Comparison of ENCODE assay signal across 15 cellular contexts in the genomic region with DNA sequence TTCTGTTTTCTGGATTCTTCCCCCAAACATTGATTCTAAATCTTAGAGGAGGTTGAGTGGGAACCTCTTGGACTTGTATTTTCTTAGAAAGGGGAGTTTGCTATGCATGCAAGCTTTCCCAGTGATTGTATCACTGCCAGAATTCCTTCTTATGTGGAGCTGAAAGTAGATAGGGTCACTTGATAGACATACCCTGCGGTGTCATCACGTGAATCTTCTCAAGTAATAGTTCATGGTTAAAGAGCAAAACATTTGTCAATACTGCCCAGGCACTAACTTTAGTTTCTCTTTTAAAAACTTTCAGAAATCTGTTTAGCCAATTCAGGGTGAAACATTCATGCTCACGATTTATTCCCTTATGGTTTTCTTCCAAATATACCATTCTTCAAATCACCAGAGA. TPM values are rescaled to one million over a fixed set of nuclear protein-coding genes. Genes with fewer than 3 reads are reported as not detected.
DNase-seq lines count a peak whose midpoint lies in the region; ATAC-seq and TF ChIP-seq lines count a peak whose summit lies in the region.
"Had no signal": no experiment of that assay in that cellular context is flagged by ENCODE, and none has a peak within 500 bp of the region (broad histone marks: within the 10 kb centered on the region; RNA-seq: fewer than 3 reads in every experiment).

No MANE protein-coding gene starts in this region.

- no peaks in the 10 kb centered on the region for H3K9me3 Mint-ChIP-seq in naive B cell
- H3K9me3 Mint-ChIP-seq: activated naive CD4-positive, alpha-beta T cell treated with anti-CD3 and anti-CD28 coated beads, Interleukin-2, amount 50 U/mL, for 24 hours; naive thymus-derived CD4-positive, alpha-beta T cell had no signal

- 84% methylated on average over 3 of the region's 3 CpGs for WGBS in SK-N-SH (ENCODE audit: low lambda C conversion rate)

- TF ChIP-seq CTCF in SK-N-SH (IDR thresholded peaks at IDR 0.05) (no peak), osteoblast (IDR thresholded peaks at IDR 0.05; ENCODE audit: extremely low read depth, low read depth, low read length) (no peak)

- ATAC-seq in SK-N-SH treated with all-trans-retinoic acid at 6 μM for 48 hours (no peak), GM18505 (IDR thresholded peaks at IDR 0.05; ENCODE audit: unreplicated experiment) (no peak), T-helper 17 cell (no peak), naive B cell (ENCODE audit: low read depth in 2 of 2) (no peak)
- ATAC-seq: HepG2; naive thymus-derived CD4-positive, alpha-beta T cell had no signal

- H3K4me1 ChIP-seq in SK-N-SH (ENCODE audit: control insufficient read depth in 1 of 2, insufficient read depth in 2 of 2, low read depth in 1 of 2, low read length in 1 of 2) (peaks cover 12 to 29% of the 10 kb centered on the region in 2 experiments), osteoblast (ENCODE audit: insufficient read depth, low read length) (peaks cover 40% of the 10 kb centered on the region)

- H2AFZ ChIP-seq in SK-N-SH (ENCODE audit: low read depth) = no peak overlapping the region
- no peak overlapping the region for H2AFZ ChIP-seq in osteoblast (ENCODE audit: low read length)

- H3K9me2 ChIP-seq in SK-N-SH = no peaks in the 10 kb centered on the region

- TF ChIP-seq POLR2A in GM18505 (IDR thresholded peaks at IDR 0.05; ENCODE audit: borderline replicate concordance, extremely low read depth, insufficient read depth, insufficient read length) = peak; percentile 21

- TF ChIP-seq RAD21 in SK-N-SH (IDR thresholded peaks at IDR 0.05; ENCODE audit: low read length) = no peak

- H3K4me2 ChIP-seq in SK-N-SH (peak overlapping the region; percentile 10; the same call in 1 of the 2 replicates), osteoblast (ENCODE audit: insufficient read depth, low read length) (no peak overlapping the region)

- DNase-seq in SK-N-SH = no peak
- DNase-seq in T-helper 17 cell = no peak
- no peak for DNase-seq in naive B cell
- no peak for DNase-seq in NCI-H128 (lab: John Stamatoyannopoulos, UW; ENCODE audit: unreplicated experiment)
- DNase-seq in NCI-H1694 treated with DMSO at 0.1 percent for 48 hours (lab: John Stamatoyannopoulos, UW) = no peak
- DNase-seq in osteoblast (ENCODE audit: insufficient read length, low spot score, missing footprints) = no peak
- DNase-seq: effector CD4-positive, alpha-beta T cell; left ventricle myocardium inferior; Right ventricle myocardium superior; stimulated activated CD4-positive, alpha-beta T cell treated with anti-CD3 and anti-CD28 coated beads, Interleukin-12 subunit alpha, Interleukin-12 subunit beta, amount 100 ng/mL, for 4 hours had no signal

- H3K9me3 ChIP-seq in SK-N-SH = no peaks in the 10 kb centered on the region
- H3K9me3 ChIP-seq in T-helper 17 cell (ENCODE audit: control insufficient read depth, low read length, poor library complexity, severe bottlenecking) = no peaks in the 10 kb centered on the region
- H3K9me3 ChIP-seq in osteoblast (ENCODE audit: low read depth, low read length) = no peaks in the 10 kb centered on the region
- H3K9me3 ChIP-seq: left ventricle myocardium inferior had no signal

- H3K27me3 ChIP-seq in SK-N-SH (ENCODE audit: insufficient read depth) = no peaks in the 10 kb centered on the region
- H3K27me3 ChIP-seq in osteoblast (ENCODE audit: insufficient read depth, low read length) = no peaks in the 10 kb centered on the region

- H3K4me3 ChIP-seq in SK-N-SH (ENCODE audit: low read depth in 2 of 2, low read length in 1 of 2) (no peak overlapping the region), osteoblast (ENCODE audit: insufficient read depth, low read length) (no peak overlapping the region)
- H3K4me3 ChIP-seq: left ventricle myocardium inferior had no signal

- H3K27ac Mint-ChIP-seq in T-helper 17 cell = peak overlapping the region; percentile 94
- H3K27ac Mint-ChIP-seq in naive B cell = peak overlapping the region; percentile 64 to 99 (median 92)
- H3K27ac Mint-ChIP-seq: activated naive CD4-positive, alpha-beta T cell treated with anti-CD3 and anti-CD28 coated beads, Interleukin-2, amount 50 U/mL, for 24 hours had no signal

- H3K27me3 Mint-ChIP-seq in T-helper 17 cell (no peaks in the 10 kb centered on the region), naive B cell (no peaks in the 10 kb centered on the region)
- H3K27me3 Mint-ChIP-seq: activated naive CD4-positive, alpha-beta T cell treated with anti-CD3 and anti-CD28 coated beads, Interleukin-2, amount 50 U/mL, for 24 hours; naive thymus-derived CD4-positive, alpha-beta T cell had no signal

- POLR2A ChIA-PET in SK-N-SH (lab: Yijun Ruan, JAX) = no interaction called here

- H3K79me2 ChIP-seq in SK-N-SH (ENCODE audit: insufficient read depth) (peaks cover 32% of the 10 kb centered on the region), osteoblast (ENCODE audit: insufficient read depth, low read length) (no peaks in the 10 kb centered on the region)

- TF ChIP-seq EP300 in SK-N-SH (IDR thresholded peaks at IDR 0.05; ENCODE audit: borderline replicate concordance in 1 of 2, low read depth in 1 of 2, low read length in 1 of 2) = no peak

- H3F3A ChIP-seq in SK-N-SH (replicated peaks; ENCODE audit: insufficient read depth) = peaks cover 58% of the 10 kb centered on the region

- peaks cover 6% of the 10 kb centered on the region for H3K36me3 Mint-ChIP-seq in T-helper 17 cell (ENCODE audit: low read depth)
- H3K36me3 Mint-ChIP-seq in naive B cell = peaks cover 0 to 11% of the 10 kb centered on the region in 2 donors

- H3K4me3 Mint-ChIP-seq in T-helper 17 cell (no peak overlapping the region), naive B cell (peak overlapping the region in 4 of 8 donors; percentile 29 to 70 (median 66))

- peaks cover 33% of the 10 kb centered on the region for H3K4me1 Mint-ChIP-seq in T-helper 17 cell
- peaks cover 60 to 71% (median 61%) of the 10 kb centered on the region in 3 donors for H3K4me1 Mint-ChIP-seq in naive B cell

- CTCF ChIA-PET in SK-N-SH (lab: Yijun Ruan, JAX) = interaction anchor here (0.8 to 1.5 kb wide), 2 partner anchors 80 to 82 kb away, joined by 3 read pairs; no protein-coding TSS in a partner anchor

- peaks cover 25% of the 10 kb centered on the region for H4K20me1 ChIP-seq in SK-N-SH (ENCODE audit: insufficient read depth)
- no peaks in the 10 kb centered on the region for H4K20me1 ChIP-seq in osteoblast (ENCODE audit: insufficient read depth, low read length)

- H3K27ac ChIP-seq in SK-N-SH (ENCODE audit: low read depth in 2 of 2, low read length in 1 of 2) (peak overlapping the region in 1 of 2 experiments; percentile 68; a peak in 3 of 4 replicates), osteoblast (ENCODE audit: low read depth, low read length) (no peak overlapping the region)

- peaks cover 21 to 23% of the 10 kb centered on the region in 2 experiments for H3K36me3 ChIP-seq in SK-N-SH (replicated peaks in 1 of 2; ENCODE audit: control insufficient read depth in 1 of 2, insufficient read depth in 2 of 2, low read length in 1 of 2)
- H3K36me3 ChIP-seq in osteoblast (ENCODE audit: insufficient read depth, low read length) = peaks cover 4% of the 10 kb centered on the region
- H3K36me3 ChIP-seq: left ventricle myocardium inferior had no signal

- H3K9ac ChIP-seq in SK-N-SH = no peak overlapping the region

TF ChIP-seq in SK-N-SH, 30 proteins besides CTCF, POLR2A, EP300 and RAD21 (continues in another document):
- no peak for TF ChIP-seq EZH2phosphoT487 (IDR thresholded peaks at IDR 0.05; ENCODE audit: borderline replicate concordance, low read depth)
- no peak for TF ChIP-seq RXRA (IDR thresholded peaks at IDR 0.05; ENCODE audit: borderline replicate concordance, low read depth)
- no peak for TF ChIP-seq ELF1 (IDR thresholded peaks at IDR 0.05)
- TF ChIP-seq FOSL2 (IDR thresholded peaks at IDR 0.05; ENCODE audit: borderline replicate concordance, low read depth) = no peak
- no peak for TF ChIP-seq CHD2 (IDR thresholded peaks at IDR 0.05; ENCODE audit: low read length, partially characterized antibody)
- no peak for TF ChIP-seq PBX3 (IDR thresholded peaks at IDR 0.05)
- TF ChIP-seq FOXJ3 (CRISPR knock-in tag; IDR thresholded peaks at IDR 0.05) = no peak
- no peak for TF ChIP-seq TEAD4 (IDR thresholded peaks at IDR 0.05; ENCODE audit: borderline replicate concordance, insufficient read depth)

TF ChIP-seq in SK-N-SH treated with all-trans-retinoic acid at 6 μM for 48 hours, 23 proteins besides CTCF, POLR2A, EP300 and RAD21 (continues in another document):
- TF ChIP-seq SNAI2 (CRISPR knock-in tag; IDR thresholded peaks at IDR 0.05) = no peak
- no peak for TF ChIP-seq TSHZ2 (CRISPR knock-in tag; IDR thresholded peaks at IDR 0.05)
- no peak for TF ChIP-seq ARNTL (CRISPR knock-in tag; IDR thresholded peaks at IDR 0.05; ENCODE audit: borderline replicate concordance, low read depth)
- no peak for TF ChIP-seq ZC3H10 (CRISPR knock-in tag; IDR thresholded peaks at IDR 0.05)
- TF ChIP-seq ZNF70 (CRISPR knock-in tag; IDR thresholded peaks at IDR 0.05) = no peak
- no peak for TF ChIP-seq ISL1 (CRISPR knock-in tag; IDR thresholded peaks at IDR 0.05)
- TF ChIP-seq BACH2 (CRISPR knock-in tag; IDR thresholded peaks at IDR 0.05; ENCODE audit: borderline replicate concordance) = no peak
- TF ChIP-seq GLIS3 (CRISPR knock-in tag; IDR thresholded peaks at IDR 0.05) = no peak

RNA-seq across cellular contexts. Expression of gene PMAIP1, which starts 6.4 kb away (rescaled TPM):
- polyA plus RNA-seq in SK-N-SH (2012; rRNA removed) (74.5 and 76.9 TPM in 2 replicates), naive B cell (ENCODE audit: low read depth in 6 of 6) (100 to 1,000 TPM in 5 of 6 donors, 10 to 100 TPM in 1; 94.5 to 224 (median 158) TPM)
- 79.4 and 117 TPM in 2 replicates for polyA plus RNA-seq in SK-N-SH (2012; cell fraction: cytosol; rRNA removed)
- polyA plus RNA-seq in SK-N-SH (2012; cell fraction: nucleus; rRNA removed) = 37.4 and 69.3 TPM in 2 replicates
- total RNA-seq in T-helper 17 cell (100 to 1,000 TPM; 111 to 139 TPM), osteoblast (3.5 and 4.0 TPM in 2 replicates)
- total RNA-seq: Right ventricle myocardium superior had no signal

Comparison
In these comparisons a context has a peak if more than half of its experiments do, and no peak if none do; other contexts are left out.
1. RNA of gene PMAIP1, which starts 6.4 kb away (total RNA-seq): 111 to 139 TPM in T-helper 17 cell; 3.5 to 4.0 TPM in osteoblast; every median in the first group is over 10 times any median in the second.